In the genomic region with DNA sequence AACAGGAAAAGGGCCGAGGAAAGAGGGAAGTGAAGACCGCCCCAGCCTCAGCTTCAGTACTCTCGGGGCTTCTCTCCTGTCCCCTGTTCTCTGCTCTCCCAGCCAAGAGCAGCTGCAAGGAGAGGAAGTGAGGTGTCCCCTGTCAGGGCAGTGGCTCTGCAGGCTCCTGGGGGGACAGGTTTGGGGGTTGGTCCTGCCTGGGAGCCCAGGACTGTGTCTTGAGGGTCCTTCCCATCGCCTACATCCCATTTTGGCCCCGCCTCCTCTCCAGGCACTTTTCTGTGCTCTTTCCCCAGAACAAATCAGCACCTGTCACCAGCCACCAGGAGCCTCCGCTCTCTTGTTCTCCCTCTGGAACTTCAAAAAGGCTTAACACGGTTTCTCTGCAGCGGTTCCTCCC, we compare ENCODE assay signal across 17 cellular contexts.
DNase-seq lines count a peak whose midpoint lies in the region; ATAC-seq, FAIRE-seq and TF ChIP-seq lines count a peak whose summit lies in the region.
"Had no signal": no experiment of that assay in that cellular context is flagged by ENCODE, and none has a peak within 500 bp of the region (broad histone marks: within the 10 kb centered on the region; RNA-seq: fewer than 3 reads in every experiment).

No MANE protein-coding gene starts in this region.

- TF ChIP-seq CTCF in WTC11 (IDR thresholded peaks at IDR 0.05) (no peak), neural progenitor cell (IDR thresholded peaks at IDR 0.05) (no peak)

- H3K4me3 ChIP-seq in BLaER1 (no peak overlapping the region), neural progenitor cell (no peak overlapping the region)
- H3K4me3 ChIP-seq: HAP-1 had no signal

- peaks cover 5% of the 10 kb centered on the region; the same call in 1 of the 2 replicates for H3K27me3 ChIP-seq in BLaER1
- H3K27me3 ChIP-seq in neural progenitor cell, result peaks cover 93% of the 10 kb centered on the region

- H4K20me1 ChIP-seq in BLaER1 (no peaks in the 10 kb centered on the region; the same call in 1 of the 2 replicates), neural progenitor cell (ENCODE audit: low read depth) (peaks cover 15% of the 10 kb centered on the region)

- H3K4me1 Mint-ChIP-seq in WTC11, result 0 out of 2 replicates have a peak, but pooled peaks cover 6% of the 10 kb centered on the region
- H3K4me1 Mint-ChIP-seq in neural progenitor cell, result peaks cover 17% of the 10 kb centered on the region
- peaks cover 0 to 2% (median 0%) of the 10 kb centered on the region in 4 donors for H3K4me1 Mint-ChIP-seq in naive thymus-derived CD8-positive, alpha-beta T cell

- H3K27ac Mint-ChIP-seq in WTC11, result no peak overlapping the region
- H3K27ac Mint-ChIP-seq in neural progenitor cell, result no peak overlapping the region
- peak overlapping the region in 1 of 10 donors; percentile 2 for H3K27ac Mint-ChIP-seq in naive thymus-derived CD8-positive, alpha-beta T cell

- H3K4me3 Mint-ChIP-seq in WTC11, result no peak overlapping the region
- H3K4me3 Mint-ChIP-seq in neural progenitor cell, result no peak overlapping the region
- H3K4me3 Mint-ChIP-seq in naive thymus-derived CD8-positive, alpha-beta T cell, result no peak overlapping the region

- H3K27ac ChIP-seq in BLaER1 (no peak overlapping the region), neural progenitor cell (no peak overlapping the region)
- H3K27ac ChIP-seq: C4-2B had no signal

- H3K9me3 Mint-ChIP-seq in WTC11 (no peaks in the 10 kb centered on the region), neural progenitor cell (no peaks in the 10 kb centered on the region)
- peaks cover 0 to 2% (median 0%) of the 10 kb centered on the region in 9 donors for H3K9me3 Mint-ChIP-seq in naive thymus-derived CD8-positive, alpha-beta T cell

- no peaks in the 10 kb centered on the region for H3K9me3 ChIP-seq in BLaER1
- no peaks in the 10 kb centered on the region for H3K9me3 ChIP-seq in neural progenitor cell (ENCODE audit: low read depth)
- H3K9me3 ChIP-seq: HAP-1 had no signal

- H3F3A ChIP-seq in neural progenitor cell (ENCODE audit: low read depth), result no peaks in the 10 kb centered on the region

- FAIRE-seq in GM12891 (lab: Jason Lieb, UNC), result no peak

- peaks cover 17% of the 10 kb centered on the region for H3K4me1 ChIP-seq in BLaER1
- H3K4me1 ChIP-seq in neural progenitor cell, result no peaks in the 10 kb centered on the region
- H3K4me1 ChIP-seq: HAP-1 had no signal

- no peak for TF ChIP-seq POLR2A in GM12891 (IDR thresholded peaks at IDR 0.05; ENCODE audit: low read depth, low read length)

- no peaks in the 10 kb centered on the region for H3K36me3 ChIP-seq in BLaER1
- no peaks in the 10 kb centered on the region for H3K36me3 ChIP-seq in neural progenitor cell
- H3K36me3 ChIP-seq: HAP-1 had no signal

- no peaks in the 10 kb centered on the region for H3K79me2 ChIP-seq in neural progenitor cell (ENCODE audit: low read depth)

- CTCF ChIA-PET in WTC11 (lab: Charles Lee), result interaction anchor here (0.6 to 1.6 kb wide), 2 partner anchors 11 to 172 kb away, joined by 3 to 5 read pairs; no protein-coding TSS in a partner anchor

- H3K27me3 Mint-ChIP-seq in WTC11 (ENCODE audit: low read depth), result peaks cover 77% of the 10 kb centered on the region
- H3K27me3 Mint-ChIP-seq in neural progenitor cell (ENCODE audit: insufficient read depth, low read depth), result peaks cover 28% of the 10 kb centered on the region
- H3K27me3 Mint-ChIP-seq in naive thymus-derived CD8-positive, alpha-beta T cell, result peaks cover 22 to 69% (median 39%) of the 10 kb centered on the region in 5 donors

- no peak for DNase-seq in GM12891 (ENCODE audit: insufficient read length, low spot score)
- DNase-seq in WTC11 (ENCODE audit: low spot score), result peak; percentile 27
- DNase-seq in neural progenitor cell (ENCODE audit: low spot score), result peak; percentile 50
- DNase-seq in naive thymus-derived CD8-positive, alpha-beta T cell, result no peak
- DNase-seq in DMS153 treated with DMSO at 0.1 percent for 48 hours (lab: John Stamatoyannopoulos, UW; ENCODE audit: unreplicated experiment), result no peak
- DNase-seq: DMS79 treated with DMSO at 0.1 percent for 48 hours, KBM-7, NCI-H187 treated with DMSO at 0.1 percent for 48 hours, NCI-H446, NCI-H526 treated with DMSO at 0.1 percent for 48 hours, RPMI8226, SHP77 treated with DMSO at 0.1 percent for 48 hours had no signal

- 0 out of 2 replicates have a peak overlapping the region, but pooled peaks have one; percentile 2 for H3K4me2 ChIP-seq in BLaER1
- H3K4me2 ChIP-seq in neural progenitor cell, result peak overlapping the region; percentile 19

- POLR2A ChIA-PET in WTC11 (lab: Charles Lee), result no interaction called here
- POLR2A ChIA-PET in naive thymus-derived CD8-positive, alpha-beta T cell (lab: Charles Lee), result no interaction called here

- no peak overlapping the region for H3K9ac ChIP-seq in BLaER1
- H3K9ac ChIP-seq in neural progenitor cell, result no peak overlapping the region

- ATAC-seq in WTC11, result peak; percentile 24
- ATAC-seq in naive thymus-derived CD8-positive, alpha-beta T cell, result no peak
- ATAC-seq in HG03442 (IDR thresholded peaks at IDR 0.05; ENCODE audit: unreplicated experiment), result no peak
- no peak for ATAC-seq in HG03039 (IDR thresholded peaks at IDR 0.05; ENCODE audit: unreplicated experiment)

- H3K36me3 Mint-ChIP-seq in WTC11, result no peaks in the 10 kb centered on the region
- H3K36me3 Mint-ChIP-seq in neural progenitor cell, result no peaks in the 10 kb centered on the region
- no peaks in the 10 kb centered on the region for H3K36me3 Mint-ChIP-seq in naive thymus-derived CD8-positive, alpha-beta T cell

- H2AFZ ChIP-seq in neural progenitor cell (replicated peaks), result no peak overlapping the region

TF ChIP-seq in GM12891, 5 proteins besides CTCF, POLR2A, EP300 and RAD21:
- TF ChIP-seq TAF1 (IDR thresholded peaks at IDR 0.05; ENCODE audit: low read depth, low read length), result no peak
- TF ChIP-seq SPI1 (IDR thresholded peaks at IDR 0.05; ENCODE audit: low read depth, low read length), result peak; percentile 57
TF ChIP-seq in GM12891: peak in this region for 1.

TF ChIP-seq in WTC11, 78 proteins besides CTCF, POLR2A, EP300 and RAD21:
- no peak for TF ChIP-seq NFYB (CRISPR knock-in tag; conservative IDR thresholded peaks at IDR 0.05; ENCODE audit: low read depth)
- no peak for TF ChIP-seq TEAD4 (CRISPR knock-in tag; IDR thresholded peaks at IDR 0.05)
- TF ChIP-seq, protein P1, sequence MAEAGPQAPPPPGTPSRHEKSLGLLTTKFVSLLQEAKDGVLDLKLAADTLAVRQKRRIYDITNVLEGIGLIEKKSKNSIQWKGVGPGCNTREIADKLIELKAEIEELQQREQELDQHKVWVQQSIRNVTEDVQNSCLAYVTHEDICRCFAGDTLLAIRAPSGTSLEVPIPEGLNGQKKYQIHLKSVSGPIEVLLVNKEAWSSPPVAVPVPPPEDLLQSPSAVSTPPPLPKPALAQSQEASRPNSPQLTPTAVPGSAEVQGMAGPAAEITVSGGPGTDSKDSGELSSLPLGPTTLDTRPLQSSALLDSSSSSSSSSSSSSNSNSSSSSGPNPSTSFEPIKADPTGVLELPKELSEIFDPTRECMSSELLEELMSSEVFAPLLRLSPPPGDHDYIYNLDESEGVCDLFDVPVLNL (CRISPR knock-in tag; IDR thresholded peaks at IDR 0.05; ENCODE audit: borderline replicate concordance, low read depth), result no peak
- no peak for TF ChIP-seq HMGA2 (CRISPR knock-in tag; IDR thresholded peaks at IDR 0.05)
- TF ChIP-seq E2F5 (CRISPR knock-in tag; IDR thresholded peaks at IDR 0.05), result no peak
- TF ChIP-seq ZNF232 (CRISPR knock-in tag; IDR thresholded peaks at IDR 0.05), result no peak
- TF ChIP-seq ZNF219 (CRISPR knock-in tag; IDR thresholded peaks at IDR 0.05; ENCODE audit: borderline replicate concordance), result no peak
- TF ChIP-seq NR3C1 (CRISPR knock-in tag; conservative IDR thresholded peaks at IDR 0.05; ENCODE audit: low read depth), result no peak
- TF ChIP-seq JUN (CRISPR knock-in tag; IDR thresholded peaks at IDR 0.05), result no peak
- no peak for TF ChIP-seq SMAD4 (CRISPR knock-in tag; IDR thresholded peaks at IDR 0.05)
- TF ChIP-seq IRF1 (CRISPR knock-in tag; IDR thresholded peaks at IDR 0.05), result no peak
- no peak for TF ChIP-seq RORB (CRISPR knock-in tag; IDR thresholded peaks at IDR 0.05)
- TF ChIP-seq, protein P2, sequence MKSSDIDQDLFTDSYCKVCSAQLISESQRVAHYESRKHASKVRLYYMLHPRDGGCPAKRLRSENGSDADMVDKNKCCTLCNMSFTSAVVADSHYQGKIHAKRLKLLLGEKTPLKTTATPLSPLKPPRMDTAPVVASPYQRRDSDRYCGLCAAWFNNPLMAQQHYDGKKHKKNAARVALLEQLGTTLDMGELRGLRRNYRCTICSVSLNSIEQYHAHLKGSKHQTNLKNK (CRISPR knock-in tag; IDR thresholded peaks at IDR 0.05), result no peak
- no peak for TF ChIP-seq ZBTB43 (CRISPR knock-in tag; IDR thresholded peaks at IDR 0.05)
- no peak for TF ChIP-seq EMX1 (CRISPR knock-in tag; IDR thresholded peaks at IDR 0.05)
- TF ChIP-seq FOXK1 (CRISPR knock-in tag; IDR thresholded peaks at IDR 0.05), result no peak
- TF ChIP-seq GABPB1 (CRISPR knock-in tag; IDR thresholded peaks at IDR 0.05), result no peak
TF ChIP-seq in WTC11: peak in this region for 0.

Comparison
In these comparisons a context has a peak if more than half of its experiments do, and no peak if none do; other contexts are left out.
1. DNase-seq: peak in WTC11 (single experiment) and neural progenitor cell (single experiment); none in GM12891 (single experiment), naive thymus-derived CD8-positive, alpha-beta T cell (0 of 10) and DMS153 treated with DMSO at 0.1 percent for 48 hours (single experiment).